Comparison of ENCODE assay signal across 8 cellular contexts in the genomic region with DNA sequence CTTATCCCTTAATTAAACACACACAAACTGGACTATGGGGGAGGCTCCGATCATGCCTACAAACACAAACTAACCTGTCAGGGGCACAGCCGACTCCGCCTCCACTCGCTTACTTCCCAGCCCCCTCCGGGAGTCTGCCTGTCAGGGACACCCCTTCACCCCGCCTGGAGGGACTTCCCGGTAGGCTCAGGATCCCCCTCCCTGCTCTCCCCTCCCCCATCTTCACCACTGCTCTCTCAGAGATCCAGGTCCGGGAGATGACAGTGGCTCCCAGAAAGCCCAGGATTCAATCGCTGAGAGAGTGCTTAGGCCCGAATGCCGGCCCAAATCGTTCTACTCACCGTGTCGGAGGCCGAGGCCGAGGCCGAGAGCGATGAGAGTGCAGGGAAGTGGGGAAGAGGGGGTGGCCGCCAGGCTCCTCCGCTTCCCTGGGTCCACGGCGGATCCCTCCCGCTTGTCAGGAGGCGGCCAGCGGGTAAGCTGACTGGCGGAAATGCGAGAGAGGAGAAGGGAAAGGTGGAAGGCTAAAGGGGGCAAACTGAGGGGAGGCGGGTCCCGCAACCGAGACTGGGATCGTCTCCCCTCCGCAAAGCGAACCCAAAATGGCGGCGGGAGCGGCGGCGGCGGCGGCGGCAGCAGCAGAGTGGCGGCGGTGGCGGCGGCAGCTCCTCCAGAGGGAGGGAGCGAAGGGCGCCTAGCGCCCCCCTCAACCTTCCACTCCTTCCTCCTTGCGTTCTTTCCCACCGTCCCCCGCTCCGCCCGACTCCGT. TPM values are rescaled to one million over a fixed set of nuclear protein-coding genes. Genes with fewer than 3 reads are reported as not detected.
DNase-seq lines count a peak whose midpoint lies in the region; ATAC-seq and TF ChIP-seq lines count a peak whose summit lies in the region.
"Not testable (repeated sequence)": the region's sequence is repeated elsewhere in the genome, so short reads cannot be mapped to it uniquely, and the experiment has no call there.

No MANE protein-coding gene starts in this region.

- H3K9me1 ChIP-seq in IMR-90 (ENCODE audit: insufficient read depth, low read length), result not testable (repeated sequence)

- dilution Hi-C loops in IMR-90 (cut with HindIII; ENCODE audit: low sequenced_read_pairs, unreplicated experiment), result not testable (repeated sequence)

- not testable (repeated sequence) for TF ChIP-seq RAD21 in IMR-90 (IDR thresholded peaks at IDR 0.05; ENCODE audit: low read length)

- H4K5ac ChIP-seq in IMR-90 (ENCODE audit: low read depth, low read length), result peak overlapping the region; percentile 92

- H3K4me1 Mint-ChIP-seq in T-helper 1 cell treated with Interleukin-12 subunit alpha and Interleukin-12 subunit beta and Interleukin-4 antibody, amounts not matched to agents 30 μg/mL and 1 μg/mL, for 36 hours (ENCODE audit: low read depth), result peaks cover 35% of the 10 kb centered on the region
- H3K4me1 Mint-ChIP-seq in activated naive CD4-positive, alpha-beta T cell treated with anti-CD3 and anti-CD28 coated beads, Interleukin-2, amount 50 U/mL, for 24 hours, result peaks cover 50% of the 10 kb centered on the region
- peaks cover 31 to 51% of the 10 kb centered on the region in 2 donors for H3K4me1 Mint-ChIP-seq in natural killer cell

- not testable (repeated sequence) for BruUV-seq in IMR-90 (replicated peaks; lab: Mats Ljungman, UMichigan)

- POLR2A ChIA-PET in IMR-90 (lab: Charles Lee; ENCODE audit: unreplicated experiment), result not testable (repeated sequence)

- peak overlapping the region; percentile 86 for H3K18ac ChIP-seq in IMR-90 (ENCODE audit: low read depth, low read length)

- H3K9ac ChIP-seq in IMR-90 (ENCODE audit: low read depth, low read length), result peak overlapping the region; percentile 100

- intact Hi-C loops in IMR-90 (cut with micrococcal nuclease) (loop anchor here (5.0 to 10.0 kb wide), 3 partner anchors 55 to 167 kb away; no protein-coding TSS in a partner anchor), natural killer cell (cut with micrococcal nuclease) (loop anchor here (5.0 kb wide), 2 partner anchors 240 to 1005 kb away; a partner anchor contains a TSS)

- not testable (repeated sequence) for H3K27me3 ChIP-seq in IMR-90 (ENCODE audit: control insufficient read depth, insufficient read depth, low read length)

- not testable (repeated sequence) for H3K56ac ChIP-seq in IMR-90 (ENCODE audit: extremely low read depth, insufficient read depth, low read length)

- in situ Hi-C loops in IMR-90 (cut with MboI; ENCODE audit: low sequenced_read_pairs), result not testable (repeated sequence)

- H3K4ac ChIP-seq in IMR-90 (ENCODE audit: low read depth, low read length), result peak overlapping the region; percentile 95

- peak; percentile 14 for DNase-seq in CMK (ENCODE audit: low read depth)
- not testable (repeated sequence) for DNase-seq in IMR-90; fibroblast of villous mesenchyme (ENCODE audit: low read depth)
- DNase-seq in natural killer cell, result peak; percentile 67
- peak; percentile 26 to 38 for DNase-seq in stimulated activated CD8-positive, alpha-beta memory T cell treated with anti-CD3 and anti-CD28 coated beads, Interleukin-4, amount 100 ng/mL, for 1 hour (ENCODE audit: low read depth in 2 of 2, low spot score in 1 of 2)

- peak overlapping the region; percentile 100 for H3K27ac ChIP-seq in IMR-90 (ENCODE audit: insufficient read depth, low read length)

- WGBS in IMR-90 (ENCODE audit: extremely low coverage in 2 of 2, insufficient read length in 1 of 2), 2 experiments, result 1% methylated on average over 22 of the region's 54 CpGs; no CpG with 5 or more reads in 1 of the 2 experiments

- ATAC-seq in GM21717 (IDR thresholded peaks at IDR 0.05; ENCODE audit: unreplicated experiment) (peak; percentile 20), IMR-90 (ENCODE audit: low read depth) (peak; percentile 7), natural killer cell (peak; percentile 29 to 49 (median 36))

- H3K23ac ChIP-seq in IMR-90 (ENCODE audit: low read depth, low read length), result peak overlapping the region; percentile 98

- H2AK9ac ChIP-seq in IMR-90 (replicated peaks; ENCODE audit: low read depth, low read length, poor library complexity), result peak overlapping the region; percentile 98

- CTCF ChIA-PET in IMR-90 (lab: Yijun Ruan, JAX), result not testable (repeated sequence)

- not testable (repeated sequence) for H2BK20ac ChIP-seq in IMR-90 (ENCODE audit: low read depth, low read length)

- peak overlapping the region; percentile 77 for H2BK120ac ChIP-seq in IMR-90 (ENCODE audit: low read depth, low read length)

- not testable (repeated sequence) for TF ChIP-seq CTCF in IMR-90 (conservative IDR thresholded peaks at IDR 0.05; ENCODE audit: low read depth, low read length); fibroblast of villous mesenchyme (IDR thresholded peaks at IDR 0.05; ENCODE audit: insufficient read depth, low read depth, low read length); natural killer cell (IDR thresholded peaks at IDR 0.05)

- H3K27me3 Mint-ChIP-seq in T-helper 1 cell treated with Interleukin-12 subunit alpha and Interleukin-12 subunit beta and Interleukin-4 antibody, amounts not matched to agents 30 μg/mL and 1 μg/mL, for 36 hours (ENCODE audit: low read depth); activated naive CD4-positive, alpha-beta T cell treated with anti-CD3 and anti-CD28 coated beads, Interleukin-2, amount 50 U/mL, for 24 hours; natural killer cell (ENCODE audit: low read depth in 2 of 2): not testable (repeated sequence)

- not testable (repeated sequence) for H3K9me3 Mint-ChIP-seq in T-helper 1 cell treated with Interleukin-12 subunit alpha and Interleukin-12 subunit beta and Interleukin-4 antibody, amounts not matched to agents 30 μg/mL and 1 μg/mL, for 36 hours; activated naive CD4-positive, alpha-beta T cell treated with anti-CD3 and anti-CD28 coated beads, Interleukin-2, amount 50 U/mL, for 24 hours; natural killer cell

- H2BK5ac ChIP-seq in IMR-90 (ENCODE audit: low read depth, low read length, poor library complexity, severe bottlenecking), result peak overlapping the region; percentile 98

- not testable (repeated sequence) for H3K4me1 ChIP-seq in IMR-90 (ENCODE audit: control insufficient read depth, insufficient read depth, low read length)

- not testable (repeated sequence) for H3K36me3 Mint-ChIP-seq in T-helper 1 cell treated with Interleukin-12 subunit alpha and Interleukin-12 subunit beta and Interleukin-4 antibody, amounts not matched to agents 30 μg/mL and 1 μg/mL, for 36 hours (ENCODE audit: low read depth); activated naive CD4-positive, alpha-beta T cell treated with anti-CD3 and anti-CD28 coated beads, Interleukin-2, amount 50 U/mL, for 24 hours; natural killer cell

- H3K9me3 ChIP-seq in IMR-90 (ENCODE audit: control insufficient read depth, insufficient read depth, low read length), result not testable (repeated sequence)

- H3K4me3 ChIP-seq in IMR-90 (ENCODE audit: insufficient read depth, low read depth, low read length), result peak overlapping the region; percentile 93
- peak overlapping the region; percentile 96 for H3K4me3 ChIP-seq in fibroblast of villous mesenchyme (ENCODE audit: low read depth, low read length)

- H3K4me2 ChIP-seq in IMR-90 (ENCODE audit: low read depth, low read length), result peak overlapping the region; percentile 47

- not testable (repeated sequence) for H2BK15ac ChIP-seq in IMR-90 (ENCODE audit: low read depth, low read length)

- H2AFZ ChIP-seq in IMR-90 (replicated peaks; ENCODE audit: low read length, poor library complexity), result peak overlapping the region; percentile 93

- peak overlapping the region; percentile 85 to 91 for H4K8ac ChIP-seq in IMR-90 (ENCODE audit: low read depth in 2 of 2, low read length in 2 of 2)

- H3K4me3 Mint-ChIP-seq in T-helper 1 cell treated with Interleukin-12 subunit alpha and Interleukin-12 subunit beta and Interleukin-4 antibody, amounts not matched to agents 30 μg/mL and 1 μg/mL, for 36 hours, result peak overlapping the region; percentile 99
- peak overlapping the region; percentile 99 for H3K4me3 Mint-ChIP-seq in activated naive CD4-positive, alpha-beta T cell treated with anti-CD3 and anti-CD28 coated beads, Interleukin-2, amount 50 U/mL, for 24 hours
- H3K4me3 Mint-ChIP-seq in natural killer cell, result peak overlapping the region; percentile 99

- H3K36me3 ChIP-seq in IMR-90 (ENCODE audit: control insufficient read depth, insufficient read depth, low read length), result not testable (repeated sequence)

- H3K79me1 ChIP-seq in IMR-90 (ENCODE audit: low read depth in 1 of 2, low read length in 2 of 2), result peaks cover 13 to 50% of the 10 kb centered on the region in 2 experiments

- H3K14ac ChIP-seq in IMR-90 (replicated peaks; ENCODE audit: low read depth, low read length), result peak overlapping the region; percentile 98

- TF ChIP-seq POLR2A in IMR-90 (IDR thresholded peaks at IDR 0.05; ENCODE audit: low read depth, low read length), result not testable (repeated sequence)

- peaks cover 37% of the 10 kb centered on the region for H4K20me1 ChIP-seq in IMR-90 (ENCODE audit: insufficient read depth, low read length)

- peak overlapping the region; percentile 99 for H3K27ac Mint-ChIP-seq in T-helper 1 cell treated with Interleukin-12 subunit alpha and Interleukin-12 subunit beta and Interleukin-4 antibody, amounts not matched to agents 30 μg/mL and 1 μg/mL, for 36 hours
- H3K27ac Mint-ChIP-seq in activated naive CD4-positive, alpha-beta T cell treated with anti-CD3 and anti-CD28 coated beads, Interleukin-2, amount 50 U/mL, for 24 hours, result peak overlapping the region; percentile 98
- H3K27ac Mint-ChIP-seq in natural killer cell, result peak overlapping the region; percentile 96 to 99

- H2AK5ac ChIP-seq in IMR-90 (ENCODE audit: low read depth, low read length), result peak overlapping the region; percentile 93

- peak overlapping the region; percentile 89 for H4K91ac ChIP-seq in IMR-90 (ENCODE audit: insufficient read depth, low read depth, low read length)

RNA-seq across cellular contexts. Expression of a gene that starts 0.6 kb away (rescaled TPM):
- total RNA-seq in IMR-90 (2012; rRNA removed), result 18.5 and 23.9 TPM in 2 replicates
- 13.7 and 14.3 TPM in 2 replicates for polyA plus RNA-seq in IMR-90 (2012; rRNA removed)
- 4.0 and 6.5 TPM in 2 replicates for polyA plus RNA-seq in IMR-90 (2012; cell fraction: cytosol; rRNA removed)
- polyA plus RNA-seq in IMR-90 (2012; cell fraction: nucleus; rRNA removed; ENCODE audit: low replicate concordance), result 14.2 and 36.7 TPM in 2 replicates
- 34.1 and 43.2 TPM in 2 replicates for total RNA-seq in fibroblast of villous mesenchyme
- total RNA-seq in natural killer cell, result 10 to 100 TPM; 82.2 to 99.5 (median 91.9) TPM

RNA-seq across cellular contexts. Expression of a gene that starts 48.0 kb away (rescaled TPM):
- total RNA-seq in IMR-90 (2012; rRNA removed) (19.2 and 21.7 TPM in 2 replicates), fibroblast of villous mesenchyme (24.6 and 25.1 TPM in 2 replicates), natural killer cell (10 to 100 TPM; 44.7 to 53.6 (median 46.7) TPM)
- 34.1 and 38.3 TPM in 2 replicates for polyA plus RNA-seq in IMR-90 (2012; rRNA removed)
- polyA plus RNA-seq in IMR-90 (2012; cell fraction: cytosol; rRNA removed), result 9.4 and 17.6 TPM in 2 replicates
- polyA plus RNA-seq in IMR-90 (2012; cell fraction: nucleus; rRNA removed; ENCODE audit: low replicate concordance), result 94.9 and 166 TPM in 2 replicates
